ENCODE assay signal across 1 cellular context in genomic region chr2:202265467-202266277, GRCh38.
TF ChIP-seq lines count a peak whose summit lies in the region.

NOP58 (plus strand) TSS chr2:202265763; CDS start chr2:202265942, 179 bp downstream.

TF ChIP-seq in HepG2, 621 proteins besides CTCF, POLR2A, EP300 and RAD21 (continued from another document and continues in another):
- TF ChIP-seq IRF9 (CRISPR knock-in tag; IDR thresholded peaks at IDR 0.05; ENCODE audit: borderline replicate concordance) (peak; percentile 90), KDM2A (CRISPR knock-in tag; IDR thresholded peaks at IDR 0.05; ENCODE audit: borderline replicate concordance, low read depth) (peak; percentile 96), RBM39 (IDR thresholded peaks at IDR 0.05; ENCODE audit: low read depth, low read length, poor library complexity, severe bottlenecking) (peak; percentile 82), CEBPG (CRISPR knock-in tag; IDR thresholded peaks at IDR 0.05) (peak; percentile 78), ARNT (IDR thresholded peaks at IDR 0.05) (no peak), AFF4 (CRISPR knock-in tag; IDR thresholded peaks at IDR 0.05) (no peak), NCOA5 (CRISPR knock-in tag; IDR thresholded peaks at IDR 0.05) (no peak), ARID4A (CRISPR knock-in tag; IDR thresholded peaks at IDR 0.05; ENCODE audit: borderline replicate concordance) (peak; percentile 97), ZBTB7B (CRISPR knock-in tag; IDR thresholded peaks at IDR 0.05) (peak; percentile 66; the same call in 1 of the 2 replicates), POLR2AphosphoS5 (IDR thresholded peaks at IDR 0.05; ENCODE audit: low read depth, low read length) (peak; percentile 99), MTA1 (CRISPR knock-in tag; IDR thresholded peaks at IDR 0.05; ENCODE audit: borderline replicate concordance) (peak; percentile 68; the same call in 1 of the 2 replicates), ZBTB26 (CRISPR knock-in tag; IDR thresholded peaks at IDR 0.05; ENCODE audit: borderline replicate concordance) (peak; percentile 85), CHD4 (IDR thresholded peaks at IDR 0.05; ENCODE audit: borderline replicate concordance, low read length) (no peak), FIP1L1 (IDR thresholded peaks at IDR 0.05; ENCODE audit: borderline replicate concordance, insufficient read depth, low read depth, low read length) (no peak), SP2 (CRISPR knock-in tag; IDR thresholded peaks at IDR 0.05) (peak; percentile 71), ZNF674 (CRISPR knock-in tag; IDR thresholded peaks at IDR 0.05; ENCODE audit: low read depth) (0 out of 2 replicates have a peak, but pooled peaks have one; percentile 86), NR1H2 (CRISPR knock-in tag; IDR thresholded peaks at IDR 0.05; ENCODE audit: borderline replicate concordance, low read depth) (no peak), GPN1 (CRISPR knock-in tag; IDR thresholded peaks at IDR 0.05; ENCODE audit: borderline replicate concordance) (no peak), HOXA5 (CRISPR knock-in tag; IDR thresholded peaks at IDR 0.05) (peak; percentile 91)
- TF ChIP-seq, protein P1, sequence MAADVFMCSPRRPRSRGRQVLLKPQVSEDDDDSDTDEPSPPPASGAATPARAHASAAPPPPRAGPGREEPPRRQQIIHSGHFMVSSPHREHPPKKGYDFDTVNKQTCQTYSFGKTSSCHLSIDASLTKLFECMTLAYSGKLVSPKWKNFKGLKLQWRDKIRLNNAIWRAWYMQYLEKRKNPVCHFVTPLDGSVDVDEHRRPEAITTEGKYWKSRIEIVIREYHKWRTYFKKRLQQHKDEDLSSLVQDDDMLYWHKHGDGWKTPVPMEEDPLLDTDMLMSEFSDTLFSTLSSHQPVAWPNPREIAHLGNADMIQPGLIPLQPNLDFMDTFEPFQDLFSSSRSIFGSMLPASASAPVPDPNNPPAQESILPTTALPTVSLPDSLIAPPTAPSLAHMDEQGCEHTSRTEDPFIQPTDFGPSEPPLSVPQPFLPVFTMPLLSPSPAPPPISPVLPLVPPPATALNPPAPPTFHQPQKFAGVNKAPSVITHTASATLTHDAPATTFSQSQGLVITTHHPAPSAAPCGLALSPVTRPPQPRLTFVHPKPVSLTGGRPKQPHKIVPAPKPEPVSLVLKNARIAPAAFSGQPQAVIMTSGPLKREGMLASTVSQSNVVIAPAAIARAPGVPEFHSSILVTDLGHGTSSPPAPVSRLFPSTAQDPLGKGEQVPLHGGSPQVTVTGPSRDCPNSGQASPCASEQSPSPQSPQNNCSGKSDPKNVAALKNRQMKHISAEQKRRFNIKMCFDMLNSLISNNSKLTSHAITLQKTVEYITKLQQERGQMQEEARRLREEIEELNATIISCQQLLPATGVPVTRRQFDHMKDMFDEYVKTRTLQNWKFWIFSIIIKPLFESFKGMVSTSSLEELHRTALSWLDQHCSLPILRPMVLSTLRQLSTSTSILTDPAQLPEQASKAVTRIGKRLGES (CRISPR knock-in tag; IDR thresholded peaks at IDR 0.05; ENCODE audit: borderline replicate concordance), result peak; percentile 14; the same call in 1 of the 2 replicates
- TF ChIP-seq, protein P2, sequence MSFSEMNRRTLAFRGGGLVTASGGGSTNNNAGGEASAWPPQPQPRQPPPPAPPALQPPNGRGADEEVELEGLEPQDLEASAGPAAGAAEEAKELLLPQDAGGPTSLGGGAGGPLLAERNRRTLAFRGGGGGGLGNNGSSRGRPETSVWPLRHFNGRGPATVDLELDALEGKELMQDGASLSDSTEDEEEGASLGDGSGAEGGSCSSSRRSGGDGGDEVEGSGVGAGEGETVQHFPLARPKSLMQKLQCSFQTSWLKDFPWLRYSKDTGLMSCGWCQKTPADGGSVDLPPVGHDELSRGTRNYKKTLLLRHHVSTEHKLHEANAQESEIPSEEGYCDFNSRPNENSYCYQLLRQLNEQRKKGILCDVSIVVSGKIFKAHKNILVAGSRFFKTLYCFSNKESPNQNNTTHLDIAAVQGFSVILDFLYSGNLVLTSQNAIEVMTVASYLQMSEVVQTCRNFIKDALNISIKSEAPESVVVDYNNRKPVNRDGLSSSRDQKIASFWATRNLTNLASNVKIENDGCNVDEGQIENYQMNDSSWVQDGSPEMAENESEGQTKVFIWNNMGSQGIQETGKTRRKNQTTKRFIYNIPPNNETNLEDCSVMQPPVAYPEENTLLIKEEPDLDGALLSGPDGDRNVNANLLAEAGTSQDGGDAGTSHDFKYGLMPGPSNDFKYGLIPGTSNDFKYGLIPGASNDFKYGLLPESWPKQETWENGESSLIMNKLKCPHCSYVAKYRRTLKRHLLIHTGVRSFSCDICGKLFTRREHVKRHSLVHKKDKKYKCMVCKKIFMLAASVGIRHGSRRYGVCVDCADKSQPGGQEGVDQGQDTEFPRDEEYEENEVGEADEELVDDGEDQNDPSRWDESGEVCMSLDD (CRISPR knock-in tag; IDR thresholded peaks at IDR 0.05; ENCODE audit: borderline replicate concordance), result no peak; the same call in 1 of the 2 replicates
- TF ChIP-seq, protein P3, sequence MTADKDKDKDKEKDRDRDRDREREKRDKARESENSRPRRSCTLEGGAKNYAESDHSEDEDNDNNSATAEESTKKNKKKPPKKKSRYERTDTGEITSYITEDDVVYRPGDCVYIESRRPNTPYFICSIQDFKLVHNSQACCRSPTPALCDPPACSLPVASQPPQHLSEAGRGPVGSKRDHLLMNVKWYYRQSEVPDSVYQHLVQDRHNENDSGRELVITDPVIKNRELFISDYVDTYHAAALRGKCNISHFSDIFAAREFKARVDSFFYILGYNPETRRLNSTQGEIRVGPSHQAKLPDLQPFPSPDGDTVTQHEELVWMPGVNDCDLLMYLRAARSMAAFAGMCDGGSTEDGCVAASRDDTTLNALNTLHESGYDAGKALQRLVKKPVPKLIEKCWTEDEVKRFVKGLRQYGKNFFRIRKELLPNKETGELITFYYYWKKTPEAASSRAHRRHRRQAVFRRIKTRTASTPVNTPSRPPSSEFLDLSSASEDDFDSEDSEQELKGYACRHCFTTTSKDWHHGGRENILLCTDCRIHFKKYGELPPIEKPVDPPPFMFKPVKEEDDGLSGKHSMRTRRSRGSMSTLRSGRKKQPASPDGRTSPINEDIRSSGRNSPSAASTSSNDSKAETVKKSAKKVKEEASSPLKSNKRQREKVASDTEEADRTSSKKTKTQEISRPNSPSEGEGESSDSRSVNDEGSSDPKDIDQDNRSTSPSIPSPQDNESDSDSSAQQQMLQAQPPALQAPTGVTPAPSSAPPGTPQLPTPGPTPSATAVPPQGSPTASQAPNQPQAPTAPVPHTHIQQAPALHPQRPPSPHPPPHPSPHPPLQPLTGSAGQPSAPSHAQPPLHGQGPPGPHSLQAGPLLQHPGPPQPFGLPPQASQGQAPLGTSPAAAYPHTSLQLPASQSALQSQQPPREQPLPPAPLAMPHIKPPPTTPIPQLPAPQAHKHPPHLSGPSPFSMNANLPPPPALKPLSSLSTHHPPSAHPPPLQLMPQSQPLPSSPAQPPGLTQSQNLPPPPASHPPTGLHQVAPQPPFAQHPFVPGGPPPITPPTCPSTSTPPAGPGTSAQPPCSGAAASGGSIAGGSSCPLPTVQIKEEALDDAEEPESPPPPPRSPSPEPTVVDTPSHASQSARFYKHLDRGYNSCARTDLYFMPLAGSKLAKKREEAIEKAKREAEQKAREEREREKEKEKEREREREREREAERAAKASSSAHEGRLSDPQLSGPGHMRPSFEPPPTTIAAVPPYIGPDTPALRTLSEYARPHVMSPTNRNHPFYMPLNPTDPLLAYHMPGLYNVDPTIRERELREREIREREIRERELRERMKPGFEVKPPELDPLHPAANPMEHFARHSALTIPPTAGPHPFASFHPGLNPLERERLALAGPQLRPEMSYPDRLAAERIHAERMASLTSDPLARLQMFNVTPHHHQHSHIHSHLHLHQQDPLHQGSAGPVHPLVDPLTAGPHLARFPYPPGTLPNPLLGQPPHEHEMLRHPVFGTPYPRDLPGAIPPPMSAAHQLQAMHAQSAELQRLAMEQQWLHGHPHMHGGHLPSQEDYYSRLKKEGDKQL (CRISPR knock-in tag; IDR thresholded peaks at IDR 0.05; ENCODE audit: low read depth), result peak; percentile 73; the same call in 1 of the 2 replicates
- TF ChIP-seq, protein P4, sequence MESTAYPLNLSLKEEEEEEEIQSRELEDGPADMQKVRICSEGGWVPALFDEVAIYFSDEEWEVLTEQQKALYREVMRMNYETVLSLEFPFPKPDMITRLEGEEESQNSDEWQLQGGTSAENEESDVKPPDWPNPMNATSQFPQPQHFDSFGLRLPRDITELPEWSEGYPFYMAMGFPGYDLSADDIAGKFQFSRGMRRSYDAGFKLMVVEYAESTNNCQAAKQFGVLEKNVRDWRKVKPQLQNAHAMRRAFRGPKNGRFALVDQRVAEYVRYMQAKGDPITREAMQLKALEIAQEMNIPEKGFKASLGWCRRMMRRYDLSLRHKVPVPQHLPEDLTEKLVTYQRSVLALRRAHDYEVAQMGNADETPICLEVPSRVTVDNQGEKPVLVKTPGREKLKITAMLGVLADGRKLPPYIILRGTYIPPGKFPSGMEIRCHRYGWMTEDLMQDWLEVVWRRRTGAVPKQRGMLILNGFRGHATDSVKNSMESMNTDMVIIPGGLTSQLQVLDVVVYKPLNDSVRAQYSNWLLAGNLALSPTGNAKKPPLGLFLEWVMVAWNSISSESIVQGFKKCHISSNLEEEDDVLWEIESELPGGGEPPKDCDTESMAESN (CRISPR knock-in tag; conservative IDR thresholded peaks at IDR 0.05), result peak; percentile 91
- TF ChIP-seq, protein P5, sequence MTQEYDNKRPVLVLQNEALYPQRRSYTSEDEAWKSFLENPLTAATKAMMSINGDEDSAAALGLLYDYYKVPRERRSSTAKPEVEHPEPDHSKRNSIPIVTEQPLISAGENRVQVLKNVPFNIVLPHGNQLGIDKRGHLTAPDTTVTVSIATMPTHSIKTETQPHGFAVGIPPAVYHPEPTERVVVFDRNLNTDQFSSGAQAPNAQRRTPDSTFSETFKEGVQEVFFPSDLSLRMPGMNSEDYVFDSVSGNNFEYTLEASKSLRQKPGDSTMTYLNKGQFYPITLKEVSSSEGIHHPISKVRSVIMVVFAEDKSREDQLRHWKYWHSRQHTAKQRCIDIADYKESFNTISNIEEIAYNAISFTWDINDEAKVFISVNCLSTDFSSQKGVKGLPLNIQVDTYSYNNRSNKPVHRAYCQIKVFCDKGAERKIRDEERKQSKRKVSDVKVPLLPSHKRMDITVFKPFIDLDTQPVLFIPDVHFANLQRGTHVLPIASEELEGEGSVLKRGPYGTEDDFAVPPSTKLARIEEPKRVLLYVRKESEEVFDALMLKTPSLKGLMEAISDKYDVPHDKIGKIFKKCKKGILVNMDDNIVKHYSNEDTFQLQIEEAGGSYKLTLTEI (CRISPR knock-in tag; conservative IDR thresholded peaks at IDR 0.05), result no peak
